12 cellular contexts compared by ENCODE assay signal in genomic region chr14:56131004-56131864, GRCh38. TPM values are rescaled to one million over a fixed set of nuclear protein-coding genes. Genes with fewer than 3 reads are reported as not detected.
DNase-seq lines count a peak whose midpoint lies in the region; ATAC-seq, FAIRE-seq and TF ChIP-seq lines count a peak whose summit lies in the region.
"Had no signal": no experiment of that assay in that cellular context is flagged by ENCODE, and none has a peak within 500 bp of the region (broad histone marks: within the 10 kb centered on the region; RNA-seq: fewer than 3 reads in every experiment).

No MANE protein-coding gene starts in this region.

- intact Hi-C loops in HepG2 (cut with micrococcal nuclease; ENCODE audit: unreplicated experiment) (no loop called here), stomach (cut with DNase I; ENCODE audit: low total_unique reads) (no loop called here), sigmoid colon (cut with DNase I) (no loop called here)

- 63% methylated on average over 5 of the region's 5 CpGs for WGBS in liver
- 20% methylated on average over 5 of the region's 5 CpGs for WGBS in HepG2 (ENCODE audit: low lambda C conversion rate)
- WGBS in stomach, 5 donors = 30 to 54% (median 40%) methylated on average over 5 of the region's 5 CpGs
- 36 to 70% methylated on average over 5 of the region's 5 CpGs for WGBS in sigmoid colon, 2 donors

- no TSS peak for BruUV-seq in HepG2 (replicated peaks; lab: Mats Ljungman, UMichigan)

- H3K79me2 ChIP-seq in HepG2 (ENCODE audit: insufficient read depth, low read length) = no peaks in the 10 kb centered on the region

- H3K36me3 Mint-ChIP-seq in activated naive CD8-positive, alpha-beta T cell = no peaks in the 10 kb centered on the region

- no peak overlapping the region for H3K27ac ChIP-seq in liver (ENCODE audit: low read depth in 1 of 2, low read length in 2 of 2)
- no peak overlapping the region for H3K27ac ChIP-seq in HepG2 (ENCODE audit: extremely low read length, insufficient read depth, low read length)
- peak overlapping the region; percentile 17 to 69 (median 27) for H3K27ac ChIP-seq in stomach
- H3K27ac ChIP-seq in sigmoid colon = peak overlapping the region in 1 of 4 donors; percentile 0
- H3K27ac ChIP-seq: psoas muscle had no signal

- no peak overlapping the region for H3K4me2 ChIP-seq in HepG2 (ENCODE audit: low read depth, low read length)

- H3K27ac Mint-ChIP-seq in activated naive CD8-positive, alpha-beta T cell = peak overlapping the region; percentile 29

- H3K9me3 ChIP-seq in liver (ENCODE audit: control insufficient read depth in 4 of 4, low read length in 3 of 4) (no peaks in the 10 kb centered on the region), HepG2 (ENCODE audit: low read length) (no peaks in the 10 kb centered on the region), stomach (no peaks in the 10 kb centered on the region), sigmoid colon (no peaks in the 10 kb centered on the region)
- H3K9me3 ChIP-seq: psoas muscle had no signal

- no peak for ATAC-seq in HepG2
- ATAC-seq: psoas muscle had no signal

- H3K9ac ChIP-seq in liver (ENCODE audit: low read depth in 1 of 2, low read length in 2 of 2) = no peak overlapping the region
- no peak overlapping the region for H3K9ac ChIP-seq in HepG2 (ENCODE audit: insufficient read depth, low read depth, low read length)

- peaks cover 3% of the 10 kb centered on the region for H3K27me3 Mint-ChIP-seq in activated naive CD8-positive, alpha-beta T cell

- TF ChIP-seq EP300 in HepG2 (IDR thresholded peaks at IDR 0.05; ENCODE audit: low read depth in 2 of 2, low read length in 2 of 2) = no peak
- no peak for TF ChIP-seq EP300 in HepG2 (CRISPR knock-in tag; IDR thresholded peaks at IDR 0.05; ENCODE audit: borderline replicate concordance)
- TF ChIP-seq EP300 in stomach (IDR thresholded peaks at IDR 0.05) = no peak
- no peak for TF ChIP-seq EP300 in sigmoid colon (IDR thresholded peaks at IDR 0.05)

- POLR2A ChIA-PET in HepG2 (lab: Yijun Ruan, JAX) = no interaction called here

- H4K20me1 ChIP-seq in HepG2 (ENCODE audit: insufficient read depth, low read length) = no peaks in the 10 kb centered on the region

- TF ChIP-seq POLR2A in HepG2 (IDR thresholded peaks at IDR 0.05; ENCODE audit: insufficient read depth in 1 of 2, low read depth in 2 of 2, low read length in 2 of 2) (no peak), stomach (IDR thresholded peaks at IDR 0.05) (no peak), sigmoid colon (IDR thresholded peaks at IDR 0.05) (no peak)

- H3K4me1 ChIP-seq in liver (ENCODE audit: control insufficient read depth in 4 of 4, insufficient read depth in 4 of 4, low read length in 3 of 4) (peaks cover 0 to 9% (median 5%) of the 10 kb centered on the region in 4 donors), HepG2 (ENCODE audit: insufficient read depth, low read length) (no peaks in the 10 kb centered on the region), stomach (peaks cover 26 to 95% (median 63%) of the 10 kb centered on the region in 4 donors), sigmoid colon (peaks cover 0 to 73% (median 53%) of the 10 kb centered on the region in 4 donors)

- no peak for DNase-seq in HepG2 (ENCODE audit: low spot score)
- peak; percentile 59 for DNase-seq in NCI-H2171 (lab: John Stamatoyannopoulos, UW)
- DNase-seq in stomach = no peak
- no peak for DNase-seq in sigmoid colon
- no peak for DNase-seq in foreskin melanocyte
- no peak for DNase-seq in OCI-M2 (lab: John Stamatoyannopoulos, UW; ENCODE audit: unreplicated experiment)
- DNase-seq: activated CD8-positive, alpha-beta memory T cell treated with anti-CD3 and anti-CD28 coated beads for 24 hours; dorsolateral prefrontal cortex; psoas muscle; stimulated activated CD4-positive, alpha-beta T cell treated with anti-CD3 and anti-CD28 coated beads, Interleukin-4, amount 100 ng/mL, for 1 hour had no signal

- in situ Hi-C loops in HepG2 (cut with HindIII; ENCODE audit: extremely low pct_ligation_motif_present, low pct_unique_long_range_greater_than_20kb) = no loop called here

- TF ChIP-seq RAD21 in liver (IDR thresholded peaks at IDR 0.05) = peak in 1 of 2 donors; percentile 6
- no peak for TF ChIP-seq RAD21 in HepG2 (CRISPR knock-in tag; IDR thresholded peaks at IDR 0.05)

- H2AFZ ChIP-seq in HepG2 (ENCODE audit: low read length) = no peak overlapping the region

- H3K4me1 Mint-ChIP-seq in activated naive CD8-positive, alpha-beta T cell (ENCODE audit: low read depth) = peaks cover 16% of the 10 kb centered on the region

- no peak overlapping the region for H3K4me3 Mint-ChIP-seq in activated naive CD8-positive, alpha-beta T cell

- H3K27me3 ChIP-seq in liver (ENCODE audit: control insufficient read depth in 4 of 4, insufficient read depth in 4 of 4, low read length in 3 of 4) (peaks cover 0 to 6% (median 0%) of the 10 kb centered on the region in 4 donors), HepG2 (ENCODE audit: control insufficient read depth in 1 of 2, insufficient read depth in 2 of 2, low read length in 2 of 2) (no peaks in the 10 kb centered on the region; a peak in 2 of 5 replicates), stomach (no peaks in the 10 kb centered on the region), sigmoid colon (no peaks in the 10 kb centered on the region)
- H3K27me3 ChIP-seq: dorsolateral prefrontal cortex had no signal

- H3K4me3 ChIP-seq in liver (ENCODE audit: low read depth in 1 of 3, low read length in 3 of 3) = no peak overlapping the region
- H3K4me3 ChIP-seq in HepG2 (replicated peaks in 1 of 3; ENCODE audit: insufficient read depth in 1 of 3, low read depth in 2 of 3, low read length in 3 of 3) = no peak overlapping the region
- H3K4me3 ChIP-seq in stomach = no peak overlapping the region
- no peak overlapping the region for H3K4me3 ChIP-seq in sigmoid colon
- H3K4me3 ChIP-seq: dorsolateral prefrontal cortex, psoas muscle had no signal

- no peak for FAIRE-seq in HepG2 (lab: Jason Lieb, UNC)

- no peaks in the 10 kb centered on the region for H3K9me3 Mint-ChIP-seq in activated naive CD8-positive, alpha-beta T cell (ENCODE audit: low read depth)

- TF ChIP-seq CTCF in liver (IDR thresholded peaks at IDR 0.05; ENCODE audit: low read depth, low read length, missing input control) (no peak), HepG2 (CRISPR knock-in tag; IDR thresholded peaks at IDR 0.05) (no peak), stomach (IDR thresholded peaks at IDR 0.05) (no peak), sigmoid colon (IDR thresholded peaks at IDR 0.05) (no peak)

- H3K36me3 ChIP-seq in liver (ENCODE audit: control insufficient read depth in 4 of 4, insufficient read depth in 3 of 4, low read depth in 1 of 4, low read length in 3 of 4) = no peaks in the 10 kb centered on the region
- H3K36me3 ChIP-seq in HepG2 (replicated peaks in 1 of 2; ENCODE audit: control insufficient read depth in 1 of 2, insufficient read depth in 2 of 2, low read length in 2 of 2) = no peaks in the 10 kb centered on the region
- no peaks in the 10 kb centered on the region for H3K36me3 ChIP-seq in stomach
- H3K36me3 ChIP-seq in sigmoid colon = no peaks in the 10 kb centered on the region

- CTCF ChIA-PET in HepG2 (lab: Yijun Ruan, JAX; ENCODE audit: low intra/inter-chr PET ratio, low total read pairs) = no interaction called here

TF ChIP-seq in liver, 16 proteins besides CTCF, POLR2A, EP300 and RAD21 (continues in another document):
- TF ChIP-seq HNF4A (conservative IDR thresholded peaks at IDR 0.05) (peak; percentile 52 to 57), JUND (IDR thresholded peaks at IDR 0.05) (no peak)

TF ChIP-seq in HepG2, 621 proteins besides CTCF, POLR2A, EP300 and RAD21 (continues in another document):
- TF ChIP-seq SOX6 (IDR thresholded peaks at IDR 0.05) (no peak), SOX6 (CRISPR knock-in tag; IDR thresholded peaks at IDR 0.05) (no peak), ZNF383 (CRISPR knock-in tag; IDR thresholded peaks at IDR 0.05; ENCODE audit: borderline replicate concordance) (no peak), ZNF766 (CRISPR knock-in tag; IDR thresholded peaks at IDR 0.05; ENCODE audit: borderline replicate concordance) (no peak), PRPF4 (IDR thresholded peaks at IDR 0.05; ENCODE audit: low read depth, low read length, poor library complexity, severe bottlenecking) (no peak), HMGA1 (CRISPR knock-in tag; conservative IDR thresholded peaks at IDR 0.05) (no peak), TCF7 (IDR thresholded peaks at IDR 0.05; ENCODE audit: low read depth) (no peak), TEAD3 (CRISPR knock-in tag; optimal IDR thresholded peaks at IDR 0.05; ENCODE audit: borderline replicate concordance) (no peak), HMG20B (CRISPR knock-in tag; conservative IDR thresholded peaks at IDR 0.05) (no peak)

RNA-seq across cellular contexts. Expression of gene PELI2, which starts 13.0 kb away (rescaled TPM):
- total RNA-seq in liver = 1 to 10 TPM; 1.6 to 2.9 TPM
- under 1 TPM; 0.68 to 0.74 TPM for polyA plus RNA-seq in liver
- total RNA-seq in HepG2 (2016; rRNA removed; fragmentation: Illumina TruSeq; extraction: Trizol) = not detected in 2 replicates
- total RNA-seq in HepG2 (2016; cell fraction: cytosol; rRNA removed; fragmentation: Illumina TruSeq; extraction: Trizol; ENCODE audit: low read depth) = not detected in 2 replicates
- total RNA-seq in HepG2 (2016; cell fraction: insoluble cytoplasmic fraction; rRNA removed; fragmentation: Illumina TruSeq; extraction: Trizol) = 0.02 TPM in 1 of 2 replicates, not detected in the other
- not detected in 2 replicates for total RNA-seq in HepG2 (2016; cell fraction: membrane; rRNA removed; fragmentation: Illumina TruSeq; extraction: Trizol)
- total RNA-seq in HepG2 (2016; cell fraction: nucleus; rRNA removed; fragmentation: Illumina TruSeq; extraction: Trizol) = not detected in 2 replicates
- 0.07 and 0.25 TPM in 2 replicates for polyA plus RNA-seq in HepG2 (2011; rRNA removed)
- polyA plus RNA-seq in HepG2 (2011; cell fraction: cytosol; rRNA removed) = 0.17 and 0.23 TPM in 2 replicates
- 0.03 and 0.14 TPM in 2 replicates for polyA plus RNA-seq in HepG2 (2011; cell fraction: nucleus; rRNA removed)
- polyA plus RNA-seq in HepG2 (2012) = 0.03 TPM in 1 of 2 replicates, not detected in the other
- not detected in 2 replicates for polyA plus RNA-seq in HepG2 (2016; cell fraction: cytosol; fragmentation: Illumina TruSeq; extraction: Trizol; ENCODE audit: low read depth)
- polyA plus RNA-seq in HepG2 (2016; cell fraction: insoluble cytoplasmic fraction; fragmentation: Illumina TruSeq; extraction: Trizol; ENCODE audit: low read depth) = not detected in 2 replicates
- polyA plus RNA-seq in HepG2 (2016; cell fraction: membrane; fragmentation: Illumina TruSeq; extraction: Trizol; ENCODE audit: low read depth) = not detected in 2 replicates
- not detected in 2 replicates for polyA plus RNA-seq in HepG2 (2016; cell fraction: nucleus; fragmentation: Illumina TruSeq; extraction: Trizol; ENCODE audit: insufficient read depth, low read depth)
- polyA minus RNA-seq in HepG2 (2011; rRNA and poly(A)+ RNA removed; ENCODE audit: low replicate concordance) = 2.3 and 10.1 TPM in 2 replicates
- 0.10 and 1.6 TPM in 2 replicates for polyA minus RNA-seq in HepG2 (2011; cell fraction: cytosol; rRNA and poly(A)+ RNA removed)
- 0.25 and 1.2 TPM in 2 replicates for polyA minus RNA-seq in HepG2 (2011; cell fraction: nucleus; rRNA and poly(A)+ RNA removed)
- 10 to 100 TPM in 4 of 5 donors, 1 to 10 TPM in 1; 6.4 to 48.3 (median 24.0) TPM for total RNA-seq in stomach
- polyA plus RNA-seq in stomach = 10 to 100 TPM in 1 of 3 donors, 1 to 10 TPM in 2; 3.0 to 10.4 (median 4.7) TPM
- total RNA-seq in sigmoid colon = 10 to 100 TPM; 26.3 to 34.3 (median 27.2) TPM
- 1 to 10 TPM; 4.5 to 5.4 (median 5.3) TPM for polyA plus RNA-seq in sigmoid colon

Comparison
In these comparisons a context has a peak if more than half of its experiments do, and no peak if none do; other contexts are left out.
1. H3K27ac ChIP-seq: peak in stomach (5 of 5); none in liver (0 of 2) and HepG2 (single experiment).